Comparison of ENCODE assay signal across 1 cellular context in genomic region chr15:93203036-93203435, GRCh38.
TF ChIP-seq lines count a peak whose summit lies in the region.

No MANE protein-coding gene starts in this region.

TF ChIP-seq in GM23338, 12 proteins besides CTCF, POLR2A, EP300 and RAD21 (continued from another document):
- no peak for TF ChIP-seq ZNF462 (CRISPR knock-in tag; IDR thresholded peaks at IDR 0.05)
- TF ChIP-seq EZH2 (IDR thresholded peaks at IDR 0.05; ENCODE audit: low read depth, unreplicated experiment) = no peak
- no peak for TF ChIP-seq CREB1 (CRISPR knock-in tag; IDR thresholded peaks at IDR 0.05; ENCODE audit: low read depth)
- no peak for TF ChIP-seq EZH2phosphoT487 (IDR thresholded peaks at IDR 0.05; ENCODE audit: unreplicated experiment)
- no peak for TF ChIP-seq ETS1 (IDR thresholded peaks at IDR 0.05)
- TF ChIP-seq POLR2AphosphoS5 (IDR thresholded peaks at IDR 0.05; ENCODE audit: low read depth) = no peak
